1 cellular context compared by ENCODE assay signal in genomic region chr17:40564883-40565744, GRCh38.
TF ChIP-seq lines count a peak whose summit lies in the region.

CCR7 (minus strand) TSS chr17:40565472; CDS start chr17:40565409, 63 bp downstream.

TF ChIP-seq in K562, 482 proteins besides CTCF, POLR2A, EP300 and RAD21 (continued from another document and continues in another):
- TF ChIP-seq NEUROD1 (IDR thresholded peaks at IDR 0.05; ENCODE audit: borderline replicate concordance, low read depth, low read length, partially characterized antibody) (peak; percentile 34), HSF4 (CRISPR knock-in tag; IDR thresholded peaks at IDR 0.05; ENCODE audit: borderline replicate concordance) (no peak), ZBTB40 (IDR thresholded peaks at IDR 0.05) (no peak), ZBTB40 (CRISPR knock-in tag; IDR thresholded peaks at IDR 0.05) (no peak), ZBTB7A (IDR thresholded peaks at IDR 0.05; ENCODE audit: borderline replicate concordance, control insufficient read depth, low read depth, low read length) (peak; percentile 28; the same call in 1 of the 2 replicates), RHOXF2B (CRISPR knock-in tag; conservative IDR thresholded peaks at IDR 0.05) (no peak), GTF3C2 (IDR thresholded peaks at IDR 0.05; ENCODE audit: borderline replicate concordance, extremely low read depth, insufficient read length) (no peak), SAFB (IDR thresholded peaks at IDR 0.05; ENCODE audit: borderline replicate concordance, low read depth, low read length) (no peak), ZNF395 (CRISPR knock-in tag; IDR thresholded peaks at IDR 0.05) (no peak), ZKSCAN8 (CRISPR knock-in tag; IDR thresholded peaks at IDR 0.05) (no peak), JUN (IDR thresholded peaks at IDR 0.05; ENCODE audit: borderline replicate concordance, low read depth, low read length) (0 out of 2 replicates have a peak, but pooled peaks have one; percentile 39), JUN (CRISPR knock-in tag; IDR thresholded peaks at IDR 0.05; ENCODE audit: borderline replicate concordance) (no peak), FOXJ2 (tag; IDR thresholded peaks at IDR 0.05) (no peak), SPI1 (IDR thresholded peaks at IDR 0.05; ENCODE audit: borderline replicate concordance, low read depth, low read length) (peak; percentile 46; the same call in 1 of the 2 replicates), ETS1 (conservative IDR thresholded peaks at IDR 0.05; ENCODE audit: control insufficient read depth, low read depth, low read length) (no peak), SNRNP70 (optimal IDR thresholded peaks at IDR 0.05; ENCODE audit: low read depth, low read length) (no peak), POLR3G (IDR thresholded peaks at IDR 0.05; ENCODE audit: extremely low read depth, insufficient read length, insufficient replicate concordance) (no peak), ATF3 (IDR thresholded peaks at IDR 0.05) (peak; percentile 33; the same call in 1 of the 2 replicates), ATF3 (CRISPR knock-in tag; conservative IDR thresholded peaks at IDR 0.05) (no peak), FOXA1 (IDR thresholded peaks at IDR 0.05; ENCODE audit: borderline replicate concordance) (no peak), PRDM10 (IDR thresholded peaks at IDR 0.05; ENCODE audit: partially characterized antibody) (peak; percentile 49), REST (CRISPR knock-in tag; IDR thresholded peaks at IDR 0.05; ENCODE audit: low read depth) (no peak), TRIM25 (IDR thresholded peaks at IDR 0.05; ENCODE audit: borderline replicate concordance) (no peak), SRSF1 (IDR thresholded peaks at IDR 0.05; ENCODE audit: low read depth, low read length) (no peak), ZNF12 (CRISPR knock-in tag; IDR thresholded peaks at IDR 0.05) (no peak)
